1 cellular context compared by ENCODE assay signal in genomic region chr16:21222495-21223337, GRCh38.
TF ChIP-seq lines count a peak whose summit lies in the region.

No MANE protein-coding gene starts in this region.

TF ChIP-seq in K562, 482 proteins besides CTCF, POLR2A, EP300 and RAD21 (continued from another document):
- TF ChIP-seq, protein P1, sequence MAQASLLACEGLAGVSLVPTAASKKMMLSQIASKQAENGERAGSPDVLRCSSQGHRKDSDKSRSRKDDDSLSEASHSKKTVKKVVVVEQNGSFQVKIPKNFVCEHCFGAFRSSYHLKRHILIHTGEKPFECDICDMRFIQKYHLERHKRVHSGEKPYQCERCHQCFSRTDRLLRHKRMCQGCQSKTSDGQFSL (CRISPR knock-in tag; IDR thresholded peaks at IDR 0.05) = no peak
- TF ChIP-seq, protein P1 (tag; IDR thresholded peaks at IDR 0.05) = no peak
- 0 out of 2 replicates have a peak, but pooled peaks have one; percentile 10 for TF ChIP-seq TCF3 (CRISPR knock-in tag; IDR thresholded peaks at IDR 0.05)
- TF ChIP-seq KDM1A (IDR thresholded peaks at IDR 0.05) = no peak
- TF ChIP-seq ZNF584 (CRISPR knock-in tag; IDR thresholded peaks at IDR 0.05; ENCODE audit: low read depth) = no peak
- no peak for TF ChIP-seq TCF7L2 (IDR thresholded peaks at IDR 0.05; ENCODE audit: low read depth, low read length)
- TF ChIP-seq SMAD2 (IDR thresholded peaks at IDR 0.05; ENCODE audit: low read depth, low read length) = no peak
- TF ChIP-seq, protein P2, sequence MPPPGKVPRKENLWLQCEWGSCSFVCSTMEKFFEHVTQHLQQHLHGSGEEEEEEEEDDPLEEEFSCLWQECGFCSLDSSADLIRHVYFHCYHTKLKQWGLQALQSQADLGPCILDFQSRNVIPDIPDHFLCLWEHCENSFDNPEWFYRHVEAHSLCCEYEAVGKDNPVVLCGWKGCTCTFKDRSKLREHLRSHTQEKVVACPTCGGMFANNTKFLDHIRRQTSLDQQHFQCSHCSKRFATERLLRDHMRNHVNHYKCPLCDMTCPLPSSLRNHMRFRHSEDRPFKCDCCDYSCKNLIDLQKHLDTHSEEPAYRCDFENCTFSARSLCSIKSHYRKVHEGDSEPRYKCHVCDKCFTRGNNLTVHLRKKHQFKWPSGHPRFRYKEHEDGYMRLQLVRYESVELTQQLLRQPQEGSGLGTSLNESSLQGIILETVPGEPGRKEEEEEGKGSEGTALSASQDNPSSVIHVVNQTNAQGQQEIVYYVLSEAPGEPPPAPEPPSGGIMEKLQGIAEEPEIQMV (tag; conservative IDR thresholded peaks at IDR 0.05; ENCODE audit: low read depth) = 0 out of 2 replicates have a peak, but pooled peaks have one; percentile 55
- TF ChIP-seq, protein P3, sequence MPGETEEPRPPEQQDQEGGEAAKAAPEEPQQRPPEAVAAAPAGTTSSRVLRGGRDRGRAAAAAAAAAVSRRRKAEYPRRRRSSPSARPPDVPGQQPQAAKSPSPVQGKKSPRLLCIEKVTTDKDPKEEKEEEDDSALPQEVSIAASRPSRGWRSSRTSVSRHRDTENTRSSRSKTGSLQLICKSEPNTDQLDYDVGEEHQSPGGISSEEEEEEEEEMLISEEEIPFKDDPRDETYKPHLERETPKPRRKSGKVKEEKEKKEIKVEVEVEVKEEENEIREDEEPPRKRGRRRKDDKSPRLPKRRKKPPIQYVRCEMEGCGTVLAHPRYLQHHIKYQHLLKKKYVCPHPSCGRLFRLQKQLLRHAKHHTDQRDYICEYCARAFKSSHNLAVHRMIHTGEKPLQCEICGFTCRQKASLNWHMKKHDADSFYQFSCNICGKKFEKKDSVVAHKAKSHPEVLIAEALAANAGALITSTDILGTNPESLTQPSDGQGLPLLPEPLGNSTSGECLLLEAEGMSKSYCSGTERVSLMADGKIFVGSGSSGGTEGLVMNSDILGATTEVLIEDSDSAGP (CRISPR knock-in tag; IDR thresholded peaks at IDR 0.05) = no peak
- TF ChIP-seq HOMEZ (CRISPR knock-in tag; IDR thresholded peaks at IDR 0.05) = no peak
- TF ChIP-seq DIDO1 (tag; IDR thresholded peaks at IDR 0.05; ENCODE audit: low read depth) = no peak
- no peak for TF ChIP-seq MTA3 (IDR thresholded peaks at IDR 0.05; ENCODE audit: borderline replicate concordance)
- TF ChIP-seq HLTF (IDR thresholded peaks at IDR 0.05) = no peak
- TF ChIP-seq ZNF134 (CRISPR knock-in tag; conservative IDR thresholded peaks at IDR 0.05) = no peak
- no peak for TF ChIP-seq NCOA2 (IDR thresholded peaks at IDR 0.05; ENCODE audit: partially characterized antibody in 2 of 2)
- peak; percentile 34; the same call in 1 of the 2 replicates for TF ChIP-seq CBFA2T3 (IDR thresholded peaks at IDR 0.05)
- TF ChIP-seq MYC (IDR thresholded peaks at IDR 0.05; ENCODE audit: low read depth, low read length) = no peak
- TF ChIP-seq MYC (CRISPR knock-in tag; IDR thresholded peaks at IDR 0.05; ENCODE audit: borderline replicate concordance, low read depth) = no peak
- TF ChIP-seq PML (IDR thresholded peaks at IDR 0.05; ENCODE audit: low read length) = no peak
- peak; percentile 60; the same call in 1 of the 2 replicates for TF ChIP-seq PTRF (tag; IDR thresholded peaks at IDR 0.05)
- no peak for TF ChIP-seq SIN3B (IDR thresholded peaks at IDR 0.05; ENCODE audit: low read depth)
- no peak for TF ChIP-seq TGIF2 (CRISPR knock-in tag; IDR thresholded peaks at IDR 0.05)
- TF ChIP-seq COPS2 (conservative IDR thresholded peaks at IDR 0.05) = no peak
- TF ChIP-seq CREM (IDR thresholded peaks at IDR 0.05; ENCODE audit: low read depth) = no peak
- no peak for TF ChIP-seq ZSCAN29 (IDR thresholded peaks at IDR 0.05)
- TF ChIP-seq SMAD1 (IDR thresholded peaks at IDR 0.05; ENCODE audit: low read depth, low read length, partially characterized antibody) = no peak
- no peak for TF ChIP-seq ZSCAN32 (CRISPR knock-in tag; IDR thresholded peaks at IDR 0.05)
- TF ChIP-seq, protein P4, sequence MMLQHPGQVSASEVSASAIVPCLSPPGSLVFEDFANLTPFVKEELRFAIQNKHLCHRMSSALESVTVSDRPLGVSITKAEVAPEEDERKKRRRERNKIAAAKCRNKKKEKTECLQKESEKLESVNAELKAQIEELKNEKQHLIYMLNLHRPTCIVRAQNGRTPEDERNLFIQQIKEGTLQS (IDR thresholded peaks at IDR 0.05) = no peak
- TF ChIP-seq, protein P4 (CRISPR knock-in tag; conservative IDR thresholded peaks at IDR 0.05) = no peak
- TF ChIP-seq TCF7 (IDR thresholded peaks at IDR 0.05; ENCODE audit: borderline replicate concordance) = no peak
- no peak for TF ChIP-seq IRF1 (CRISPR knock-in tag; IDR thresholded peaks at IDR 0.05; ENCODE audit: borderline replicate concordance)
- TF ChIP-seq SREBF1 (IDR thresholded peaks at IDR 0.05; ENCODE audit: borderline replicate concordance, low read depth, low read length) = no peak
